8 cellular contexts compared by ENCODE assay signal in the genomic region with DNA sequence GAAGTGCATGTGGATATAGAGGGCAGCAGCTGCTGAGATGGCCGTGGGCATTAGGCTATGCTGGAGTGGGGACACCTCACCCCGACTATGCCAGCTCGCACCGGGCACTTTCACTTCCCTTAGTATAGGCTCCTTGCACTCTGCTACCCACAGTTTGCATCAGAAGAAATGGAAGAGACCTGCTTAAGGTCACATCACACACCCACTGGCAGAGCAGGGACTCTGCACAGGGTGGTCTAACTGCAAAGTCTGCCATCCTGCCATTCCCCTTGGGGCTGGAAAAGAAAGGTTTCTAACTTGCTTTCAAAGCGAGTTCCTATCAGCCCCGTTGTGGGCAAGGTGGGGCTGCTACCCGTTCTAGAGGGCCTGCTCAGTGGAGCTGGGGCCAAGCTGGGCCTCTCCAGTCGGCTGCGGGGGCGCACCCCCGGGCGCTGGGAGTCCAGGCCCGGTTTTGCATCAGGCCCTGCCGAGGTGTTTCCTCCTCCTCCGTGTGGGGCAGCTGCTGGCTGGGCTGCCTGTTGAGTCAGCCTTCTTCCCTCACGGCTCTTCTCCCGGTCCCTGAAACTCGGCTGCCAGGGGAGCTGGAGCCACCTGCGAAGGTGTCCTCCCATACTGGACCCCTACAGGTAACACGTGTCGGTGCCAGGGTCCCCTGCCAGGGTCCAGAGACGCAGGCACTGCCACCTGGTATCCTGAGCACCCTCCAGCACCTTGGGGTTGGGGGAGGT. TPM values are rescaled to one million over a fixed set of nuclear protein-coding genes. Genes with fewer than 3 reads are reported as not detected.
DNase-seq lines count a peak whose midpoint lies in the region; ATAC-seq and TF ChIP-seq lines count a peak whose summit lies in the region.

A gene with protein sequence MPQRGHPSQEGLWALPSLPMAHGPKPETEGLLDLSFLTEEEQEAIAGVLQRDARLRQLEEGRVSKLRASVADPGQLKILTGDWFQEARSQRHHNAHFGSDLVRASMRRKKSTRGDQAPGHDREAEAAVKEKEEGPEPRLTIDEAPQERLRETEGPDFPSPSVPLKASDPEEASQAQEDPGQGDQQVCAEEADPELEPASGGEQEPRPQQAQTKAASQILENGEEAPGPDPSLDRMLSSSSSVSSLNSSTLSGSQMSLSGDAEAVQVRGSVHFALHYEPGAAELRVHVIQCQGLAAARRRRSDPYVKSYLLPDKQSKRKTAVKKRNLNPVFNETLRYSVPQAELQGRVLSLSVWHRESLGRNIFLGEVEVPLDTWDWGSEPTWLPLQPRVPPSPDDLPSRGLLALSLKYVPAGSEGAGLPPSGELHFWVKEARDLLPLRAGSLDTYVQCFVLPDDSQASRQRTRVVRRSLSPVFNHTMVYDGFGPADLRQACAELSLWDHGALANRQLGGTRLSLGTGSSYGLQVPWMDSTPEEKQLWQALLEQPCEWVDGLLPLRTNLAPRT (plus strand): TSS at position 498 of the 728 bp plus-strand sequence. CDS start 3,313 bp downstream, outside the sequence.

- H3K9ac ChIP-seq in liver (ENCODE audit: low read depth in 1 of 2, low read length in 2 of 2) = peak within 1 kb of the TSS in 1 of 2 donors; percentile 47

- TF ChIP-seq CTCF in HEK293 (tag by site-specific recombination; IDR thresholded peaks at IDR 0.05) (peak; percentile 32; the same call in 1 of the 2 replicates), VCaP (conservative IDR thresholded peaks at IDR 0.05) (no peak), liver (IDR thresholded peaks at IDR 0.05; ENCODE audit: low read depth, low read length, missing input control) (no peak)

- H3K4me3 ChIP-seq in HEK293 (ENCODE audit: low read depth, low read length) (peak within 1 kb of the TSS; percentile 43), liver (ENCODE audit: low read depth in 1 of 3, low read length in 3 of 3) (peak within 1 kb of the TSS in 2 of 3 donors; percentile 2 to 15)

- no peaks in the 10 kb centered on the region for H3K27me3 ChIP-seq in liver (ENCODE audit: control insufficient read depth in 4 of 4, insufficient read depth in 4 of 4, low read length in 3 of 4)

- 43% methylated on average over 22 of the region's 22 CpGs for WGBS in liver

- ATAC-seq in stimulated activated naive CD8-positive, alpha-beta T cell treated with anti-CD3 and anti-CD28 coated beads, Interleukin-15, Interleukin-2, amounts not matched to agents 100 U/mL and 50 U/mL, for 24 hours = peak; percentile 69

- DNase-seq in Daoy (ENCODE audit: low read depth) (peak; percentile 91), NCI-H2196 treated with DMSO at 0.1 percent for 48 hours (lab: John Stamatoyannopoulos, UW; ENCODE audit: unreplicated experiment) (peak; percentile 50), NCI-H1092 treated with DMSO at 0.1 percent for 48 hours (lab: John Stamatoyannopoulos, UW) (no peak)
- DNase-seq in central memory CD4-positive, alpha-beta T cell = peak; percentile 67
- DNase-seq in stimulated activated naive CD8-positive, alpha-beta T cell treated with anti-CD3 and anti-CD28 coated beads, Interleukin-15, Interleukin-2, amounts not matched to agents 100 U/mL and 50 U/mL, for 24 hours = peak; percentile 74

- H3K36me3 ChIP-seq in HEK293 (ENCODE audit: control insufficient read depth in 2 of 2, insufficient read depth in 1 of 2, low read length in 2 of 2) (peaks cover 0 to 10% of the 10 kb centered on the region in 2 experiments; a peak in 1 of 3 replicates), liver (ENCODE audit: control insufficient read depth in 4 of 4, insufficient read depth in 3 of 4, low read depth in 1 of 4, low read length in 3 of 4) (peaks cover 0 to 2% (median under 1%) of the 10 kb centered on the region in 4 donors)

- H3K4me1 ChIP-seq in HEK293 (ENCODE audit: control insufficient read depth, insufficient read depth, low read length) (peaks cover 3% of the 10 kb centered on the region; the same call in 1 of the 2 replicates), liver (ENCODE audit: control insufficient read depth in 4 of 4, insufficient read depth in 4 of 4, low read length in 3 of 4) (no peaks in the 10 kb centered on the region)

- no peaks in the 10 kb centered on the region for H3K9me3 ChIP-seq in HEK293 (ENCODE audit: control insufficient read depth, insufficient read depth, low read depth, low read length)
- H3K9me3 ChIP-seq in liver (ENCODE audit: control insufficient read depth in 4 of 4, low read length in 3 of 4) = no peaks in the 10 kb centered on the region

- no peak within 1 kb of the TSS; the same call in 1 of the 2 replicates for H3K27ac ChIP-seq in HEK293 (ENCODE audit: extremely low read depth, low read depth, low read length)
- H3K27ac ChIP-seq in VCaP = peak within 1 kb of the TSS; percentile 80
- peak within 1 kb of the TSS; percentile 36 to 72 for H3K27ac ChIP-seq in liver (ENCODE audit: low read depth in 1 of 2, low read length in 2 of 2)

- CTCF ChIA-PET in HEK293 (lab: Yijun Ruan, JAX) = interaction anchor here (1.4 to 4.6 kb wide), 4 partner anchors 9 to 54 kb away, joined by 3 to 27 read pairs (median 13); no protein-coding TSS in a partner anchor

- TF ChIP-seq RAD21 in liver (IDR thresholded peaks at IDR 0.05) = no peak

- POLR2A ChIA-PET in HEK293 (lab: Yijun Ruan, JAX) = interaction anchor here (2.2 kb wide), 1 partner anchor 24 kb away, joined by 8 read pairs; no protein-coding TSS in a partner anchor

TF ChIP-seq in HEK293, 187 proteins besides CTCF, POLR2A, EP300 and RAD21 (continues in another document):
- TF ChIP-seq SP3 (tag by site-specific recombination; IDR thresholded peaks at IDR 0.05) (peak; percentile 81), ZNF311 (tag by site-specific recombination; IDR thresholded peaks at IDR 0.05; ENCODE audit: borderline replicate concordance) (no peak), ZNF548 (tag by site-specific recombination; IDR thresholded peaks at IDR 0.05) (no peak), ZNF324 (tag by site-specific recombination; IDR thresholded peaks at IDR 0.05) (peak; percentile 57; the same call in 1 of the 2 replicates), ZNF791 (tag by site-specific recombination; IDR thresholded peaks at IDR 0.05) (no peak), ZFP37 (tag by site-specific recombination; IDR thresholded peaks at IDR 0.05) (peak; percentile 44; the same call in 1 of the 2 replicates)
- TF ChIP-seq, protein P1, sequence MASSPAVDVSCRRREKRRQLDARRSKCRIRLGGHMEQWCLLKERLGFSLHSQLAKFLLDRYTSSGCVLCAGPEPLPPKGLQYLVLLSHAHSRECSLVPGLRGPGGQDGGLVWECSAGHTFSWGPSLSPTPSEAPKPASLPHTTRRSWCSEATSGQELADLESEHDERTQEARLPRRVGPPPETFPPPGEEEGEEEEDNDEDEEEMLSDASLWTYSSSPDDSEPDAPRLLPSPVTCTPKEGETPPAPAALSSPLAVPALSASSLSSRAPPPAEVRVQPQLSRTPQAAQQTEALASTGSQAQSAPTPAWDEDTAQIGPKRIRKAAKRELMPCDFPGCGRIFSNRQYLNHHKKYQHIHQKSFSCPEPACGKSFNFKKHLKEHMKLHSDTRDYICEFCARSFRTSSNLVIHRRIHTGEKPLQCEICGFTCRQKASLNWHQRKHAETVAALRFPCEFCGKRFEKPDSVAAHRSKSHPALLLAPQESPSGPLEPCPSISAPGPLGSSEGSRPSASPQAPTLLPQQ (tag by site-specific recombination; IDR thresholded peaks at IDR 0.05) = peak; percentile 78

TF ChIP-seq in liver, 16 proteins besides CTCF, POLR2A, EP300 and RAD21:
- TF ChIP-seq, protein P2, sequence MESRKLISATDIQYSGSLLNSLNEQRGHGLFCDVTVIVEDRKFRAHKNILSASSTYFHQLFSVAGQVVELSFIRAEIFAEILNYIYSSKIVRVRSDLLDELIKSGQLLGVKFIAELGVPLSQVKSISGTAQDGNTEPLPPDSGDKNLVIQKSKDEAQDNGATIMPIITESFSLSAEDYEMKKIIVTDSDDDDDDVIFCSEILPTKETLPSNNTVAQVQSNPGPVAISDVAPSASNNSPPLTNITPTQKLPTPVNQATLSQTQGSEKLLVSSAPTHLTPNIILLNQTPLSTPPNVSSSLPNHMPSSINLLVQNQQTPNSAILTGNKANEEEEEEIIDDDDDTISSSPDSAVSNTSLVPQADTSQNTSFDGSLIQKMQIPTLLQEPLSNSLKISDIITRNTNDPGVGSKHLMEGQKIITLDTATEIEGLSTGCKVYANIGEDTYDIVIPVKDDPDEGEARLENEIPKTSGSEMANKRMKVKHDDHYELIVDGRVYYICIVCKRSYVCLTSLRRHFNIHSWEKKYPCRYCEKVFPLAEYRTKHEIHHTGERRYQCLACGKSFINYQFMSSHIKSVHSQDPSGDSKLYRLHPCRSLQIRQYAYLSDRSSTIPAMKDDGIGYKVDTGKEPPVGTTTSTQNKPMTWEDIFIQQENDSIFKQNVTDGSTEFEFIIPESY (IDR thresholded peaks at IDR 0.05) = no peak
- TF ChIP-seq YY1 (IDR thresholded peaks at IDR 0.05) (no peak), RXRA (IDR thresholded peaks at IDR 0.05) (no peak)
- TF ChIP-seq, protein P3, sequence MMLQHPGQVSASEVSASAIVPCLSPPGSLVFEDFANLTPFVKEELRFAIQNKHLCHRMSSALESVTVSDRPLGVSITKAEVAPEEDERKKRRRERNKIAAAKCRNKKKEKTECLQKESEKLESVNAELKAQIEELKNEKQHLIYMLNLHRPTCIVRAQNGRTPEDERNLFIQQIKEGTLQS (IDR thresholded peaks at IDR 0.05) = no peak
TF ChIP-seq in liver: peak in this region for 0.

RNA-seq across cellular contexts. Expression of the gene that starts here (rescaled TPM):
- 1.2 and 2.1 TPM in 2 replicates for total RNA-seq in Daoy (2014; rRNA removed; shearing (Covaris generic))
- 1 to 10 TPM; 1.9 to 3.9 TPM for total RNA-seq in liver
- under 1 TPM; 0.73 to 0.93 TPM for polyA plus RNA-seq in liver
